18 cellular contexts compared by ENCODE assay signal in the genomic region with DNA sequence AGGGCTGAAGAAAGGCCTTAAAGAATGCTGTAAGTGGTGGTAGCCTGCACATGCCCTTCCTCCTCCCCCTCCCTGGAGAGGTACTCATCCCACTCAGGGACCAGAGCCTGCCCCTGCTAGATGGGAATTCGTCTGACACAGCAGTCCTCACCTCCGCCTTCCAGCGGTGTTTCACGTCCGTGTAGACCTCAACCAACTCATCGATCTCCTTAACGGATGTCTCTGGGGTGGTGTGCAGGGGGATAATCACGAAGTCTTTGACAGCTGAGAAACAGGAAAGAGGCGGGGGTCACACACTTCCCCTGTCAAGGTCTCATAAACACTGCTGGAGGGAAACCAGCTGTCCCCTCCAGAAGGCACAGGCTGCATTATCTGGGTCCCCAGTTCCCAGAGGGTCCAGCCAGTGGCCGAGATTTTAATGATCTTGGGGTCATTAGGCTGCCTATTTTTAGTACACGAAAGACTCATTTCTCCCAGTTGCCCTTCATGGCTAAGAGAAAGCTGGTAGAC. TPM values are rescaled to one million over a fixed set of nuclear protein-coding genes. Genes with fewer than 3 reads are reported as not detected.
DNase-seq lines count a peak whose midpoint lies in the region; ATAC-seq and TF ChIP-seq lines count a peak whose summit lies in the region.
"Had no signal": no experiment of that assay in that cellular context is flagged by ENCODE, and none has a peak within 500 bp of the region (broad histone marks: within the 10 kb centered on the region; RNA-seq: fewer than 3 reads in every experiment).

No MANE protein-coding gene starts in this region.

- no peak for TF ChIP-seq CTCF in chondrocyte (IDR thresholded peaks at IDR 0.05)
- TF ChIP-seq CTCF in upper lobe of right lung (IDR thresholded peaks at IDR 0.05): no peak

- no peaks in the 10 kb centered on the region for H4K20me1 ChIP-seq in GM23248 (ENCODE audit: insufficient read depth)

- no peaks in the 10 kb centered on the region for H3K27me3 Mint-ChIP-seq in chondrocyte (ENCODE audit: low read depth)
- H3K27me3 Mint-ChIP-seq in naive B cell: no peaks in the 10 kb centered on the region

- no peaks in the 10 kb centered on the region for H3F3A ChIP-seq in GM23248 (ENCODE audit: insufficient read depth)

- H3K9ac ChIP-seq in GM23248: no peak overlapping the region

- H3K36me3 Mint-ChIP-seq in chondrocyte (ENCODE audit: low read depth) (no peaks in the 10 kb centered on the region), naive B cell (peaks cover 0 to 5% of the 10 kb centered on the region in 2 donors)
- H3K36me3 Mint-ChIP-seq: stimulated activated effector memory CD8-positive, alpha-beta T cell treated with anti-CD3 and anti-CD28 coated beads, Interleukin-12 subunit alpha, Interleukin-12 subunit beta, amount 100 ng/mL, for 72 hours had no signal

- H3K27ac Mint-ChIP-seq in chondrocyte (ENCODE audit: unreplicated experiment) (no peak overlapping the region), naive B cell (peak overlapping the region; percentile 74 to 97 (median 95))
- H3K27ac Mint-ChIP-seq: stimulated activated effector memory CD8-positive, alpha-beta T cell treated with anti-CD3 and anti-CD28 coated beads, Interleukin-12 subunit alpha, Interleukin-12 subunit beta, amount 100 ng/mL, for 72 hours had no signal

- H3K4me3 ChIP-seq in upper lobe of right lung (no peak overlapping the region), GM23248 (no peak overlapping the region)
- H3K4me3 ChIP-seq: adrenal gland, dorsolateral prefrontal cortex, tibial nerve had no signal

- H3K9me2 ChIP-seq in GM23248 (ENCODE audit: insufficient read depth): no peaks in the 10 kb centered on the region

- H3K4me1 Mint-ChIP-seq in chondrocyte (ENCODE audit: low read depth): peaks cover 29% of the 10 kb centered on the region
- H3K4me1 Mint-ChIP-seq in naive B cell: peaks cover 53 to 81% (median 69%) of the 10 kb centered on the region in 3 donors

- H3K36me3 ChIP-seq in upper lobe of right lung (no peaks in the 10 kb centered on the region), GM23248 (ENCODE audit: low read depth) (no peaks in the 10 kb centered on the region)
- H3K36me3 ChIP-seq: adrenal gland, tibial nerve had no signal

- no peak overlapping the region for H2AFZ ChIP-seq in GM23248

- H3K4me3 Mint-ChIP-seq in chondrocyte (ENCODE audit: unreplicated experiment) (no peak overlapping the region), naive B cell (peak overlapping the region; percentile 67 to 92 (median 85))
- H3K4me3 Mint-ChIP-seq: stimulated activated effector memory CD8-positive, alpha-beta T cell treated with anti-CD3 and anti-CD28 coated beads, Interleukin-12 subunit alpha, Interleukin-12 subunit beta, amount 100 ng/mL, for 72 hours had no signal

- DNase-seq in chondrocyte (ENCODE audit: low spot score): peak; percentile 36
- DNase-seq in naive B cell: peak; percentile 43
- no peak for DNase-seq in upper lobe of right lung
- DNase-seq in GM23248: no peak
- DNase-seq: activated CD4-positive, alpha-beta T cell treated with anti-CD3 and anti-CD28 coated beads for 48 hours; activated effector memory CD4-positive, alpha-beta T cell treated with anti-CD3 and anti-CD28 coated beads, Interleukin-2, amount 50 U/mL, for 16 hours; erythroblast; Karpas-422; kidney glomerular epithelial cell; NCI-H1092 treated with DMSO at 0.1 percent for 48 hours; NCI-H510A had no signal

- intact Hi-C loops in upper lobe of right lung (cut with DNase I): no loop called here

- no peaks in the 10 kb centered on the region for H3K79me2 ChIP-seq in GM23248 (ENCODE audit: insufficient read depth)

- H3K4me2 ChIP-seq in GM23248 (ENCODE audit: unreplicated experiment): no peak overlapping the region

- H3K9me3 ChIP-seq in upper lobe of right lung (no peaks in the 10 kb centered on the region), GM23248 (ENCODE audit: low read depth) (no peaks in the 10 kb centered on the region)
- H3K9me3 ChIP-seq: adrenal gland, tibial nerve had no signal

- H3K27ac ChIP-seq in upper lobe of right lung: no peak overlapping the region
- H3K27ac ChIP-seq in GM23248: no peak overlapping the region
- H3K27ac ChIP-seq: dorsolateral prefrontal cortex had no signal

- H3K4me1 ChIP-seq in upper lobe of right lung (peaks cover 20% of the 10 kb centered on the region), GM23248 (ENCODE audit: insufficient read depth) (peaks cover under 1% of the 10 kb centered on the region; the same call in 1 of the 2 replicates)
- H3K4me1 ChIP-seq: adrenal gland had no signal

- in situ Hi-C loops in GM23248 (cut with MboI): no loop called here

- ATAC-seq in GM18868 (IDR thresholded peaks at IDR 0.05; ENCODE audit: unreplicated experiment) (peak; percentile 29), naive B cell (ENCODE audit: low read depth in 2 of 2) (peak; percentile 6 to 8), upper lobe of right lung (peak; percentile 13), GM18909 (IDR thresholded peaks at IDR 0.05; ENCODE audit: poor library complexity, unreplicated experiment) (no peak), GM21447 (IDR thresholded peaks at IDR 0.05; ENCODE audit: unreplicated experiment) (no peak)
- ATAC-seq: stimulated activated effector memory CD8-positive, alpha-beta T cell treated with anti-CD3 and anti-CD28 coated beads, Interleukin-12 subunit alpha, Interleukin-12 subunit beta, amount 100 ng/mL, for 72 hours had no signal

- H3K9me3 Mint-ChIP-seq in chondrocyte (ENCODE audit: low read depth) (no peaks in the 10 kb centered on the region), naive B cell (peaks cover 0 to 10% (median 0%) of the 10 kb centered on the region in 7 donors)
- H3K9me3 Mint-ChIP-seq: stimulated activated effector memory CD8-positive, alpha-beta T cell treated with anti-CD3 and anti-CD28 coated beads, Interleukin-12 subunit alpha, Interleukin-12 subunit beta, amount 100 ng/mL, for 72 hours had no signal

- WGBS in GM23248 (ENCODE audit: low coverage in 1 of 2, low lambda C conversion rate in 2 of 2, missing lambda C conversion rate in 2 of 2), 2 experiments: 56 to 60% methylated on average over 11 of the region's 11 CpGs

- H3K27me3 ChIP-seq in upper lobe of right lung: no peaks in the 10 kb centered on the region
- 0 out of 2 replicates have a peak, but pooled peaks cover 4% of the 10 kb centered on the region for H3K27me3 ChIP-seq in GM23248 (replicated peaks; ENCODE audit: insufficient read depth)
- H3K27me3 ChIP-seq: adrenal gland, dorsolateral prefrontal cortex, tibial nerve had no signal

RNA-seq across cellular contexts. Expression of a gene that starts 9.9 kb away (rescaled TPM):
- total RNA-seq in chondrocyte (not detected in 3 replicates), upper lobe of right lung (125 TPM)
- polyA plus RNA-seq in naive B cell (ENCODE audit: low read depth in 6 of 6) (10 to 100 TPM in 3 of 6 donors, 1 to 10 TPM in 3; 8.0 to 41.5 (median 14.4) TPM), GM23248 (2016; fragmentation: Nextera tagmentation; extraction: Ambion mirVana) (not detected in 2 replicates)
- total RNA-seq in GM23248 (2014; rRNA removed; shearing (Covaris generic)): not detected in 2 replicates

RNA-seq across cellular contexts. Expression of a gene that starts 36.7 kb away (rescaled TPM):
- total RNA-seq in chondrocyte (5.1 to 9.4 TPM (median 7.4 TPM) in 3 replicates), upper lobe of right lung (19.1 TPM)
- polyA plus RNA-seq in naive B cell (ENCODE audit: low read depth in 6 of 6) (10 to 100 TPM in 3 of 6 donors, 1 to 10 TPM in 3; 2.8 to 12.7 (median 10.2) TPM), GM23248 (2016; fragmentation: Nextera tagmentation; extraction: Ambion mirVana) (4.4 and 4.8 TPM in 2 replicates)
- 5.3 and 5.8 TPM in 2 replicates for total RNA-seq in GM23248 (2014; rRNA removed; shearing (Covaris generic))

Comparison
In these comparisons a context has a peak if more than half of its experiments do, and no peak if none do; other contexts are left out.
1. ATAC-seq: peak in GM18868 (single experiment), naive B cell (2 of 2) and upper lobe of right lung (single experiment); none in GM18909 (single experiment) and GM21447 (single experiment).
2. DNase-seq: peak in chondrocyte (single experiment) and naive B cell (single experiment); none in upper lobe of right lung (single experiment) and GM23248 (single experiment).
3. RNA of a gene that starts 9.9 kb away (total RNA-seq): 125 TPM in upper lobe of right lung (single experiment); not detected in chondrocyte and not detected in GM23248; every median in the first group is over 100 times any median in the second.